In genomic region chr11:29333993-29334780, GRCh38 we compare ENCODE assay signal across 8 cellular contexts.
DNase-seq lines count a peak whose midpoint lies in the region; ATAC-seq and TF ChIP-seq lines count a peak whose summit lies in the region.

No MANE protein-coding gene starts in this region.

- no peak overlapping the region for H3K4me3 ChIP-seq in BJ (ENCODE audit: low read depth, low read length)

- no peaks in the 10 kb centered on the region for H3K9me3 Mint-ChIP-seq in nephron progenitor cell
- H3K9me3 Mint-ChIP-seq in activated T-helper 2 cell treated with anti-CD3 and anti-CD28 coated beads, Interferon-gamma antibody, Interleukin-2, Interleukin-4, amounts not matched to agents 10 μg/mL and 5 μg/mL and 100 μg/mL, durations not matched to agents 14 hours and 24 hours and 36 hours, result no peaks in the 10 kb centered on the region

- CTCF ChIA-PET in BJ (lab: Yijun Ruan, JAX), result interaction anchor here (0.6 to 1.7 kb wide), 13 partner anchors 9 to 1838 kb away, joined by 3 to 10 read pairs (median 3); no protein-coding TSS in a partner anchor

- H3K27me3 ChIP-seq in BJ (ENCODE audit: control insufficient read depth, insufficient read depth, low read length), result no peaks in the 10 kb centered on the region

- H3K4me3 Mint-ChIP-seq in nephron progenitor cell, result no peak overlapping the region
- no peak overlapping the region for H3K4me3 Mint-ChIP-seq in activated T-helper 2 cell treated with anti-CD3 and anti-CD28 coated beads, Interferon-gamma antibody, Interleukin-2, Interleukin-4, amounts not matched to agents 10 μg/mL and 5 μg/mL and 100 μg/mL, durations not matched to agents 14 hours and 24 hours and 36 hours (ENCODE audit: low read depth)

- peaks cover under 1% of the 10 kb centered on the region for H3K4me1 Mint-ChIP-seq in nephron progenitor cell
- no peaks in the 10 kb centered on the region for H3K4me1 Mint-ChIP-seq in activated T-helper 2 cell treated with anti-CD3 and anti-CD28 coated beads, Interferon-gamma antibody, Interleukin-2, Interleukin-4, amounts not matched to agents 10 μg/mL and 5 μg/mL and 100 μg/mL, durations not matched to agents 14 hours and 24 hours and 36 hours (ENCODE audit: low read depth)

- no peaks in the 10 kb centered on the region for H3K36me3 Mint-ChIP-seq in nephron progenitor cell (ENCODE audit: low read depth)
- no peaks in the 10 kb centered on the region for H3K36me3 Mint-ChIP-seq in activated T-helper 2 cell treated with anti-CD3 and anti-CD28 coated beads, Interferon-gamma antibody, Interleukin-2, Interleukin-4, amounts not matched to agents 10 μg/mL and 5 μg/mL and 100 μg/mL, durations not matched to agents 14 hours and 24 hours and 36 hours (ENCODE audit: low read depth)

- intact Hi-C loops in activated T-helper 2 cell treated with anti-CD3 and anti-CD28 coated beads, Interferon-gamma antibody, Interleukin-2, Interleukin-4, amounts not matched to agents 10 μg/mL and 5 μg/mL and 100 μg/mL, durations not matched to agents 14 hours and 24 hours and 36 hours (cut with micrococcal nuclease), result loop anchor here (10.0 kb wide), 1 partner anchor 1639 kb away; no protein-coding TSS in a partner anchor

- DNase-seq in BJ (ENCODE audit: low read depth), result no peak
- DNase-seq in NCI-H2081 treated with DMSO at 0.1 percent for 48 hours (lab: John Stamatoyannopoulos, UW), result peak; percentile 31
- DNase-seq in T47D (ENCODE audit: low read depth in 1 of 2, low spot score in 1 of 2), result peak; percentile 18 to 59
- DNase-seq in nephron progenitor cell, result peak; percentile 9
- DNase-seq in T1000 (lab: John Stamatoyannopoulos, UW), result no peak
- no peak for DNase-seq in activated T-helper 2 cell treated with anti-CD3 and anti-CD28 coated beads, Interferon-gamma antibody, Interleukin-2, Interleukin-4, amounts not matched to agents 10 μg/mL and 5 μg/mL and 100 μg/mL, durations not matched to agents 14 hours and 24 hours and 36 hours (ENCODE audit: low spot score)

- peaks cover 23% of the 10 kb centered on the region for H3K27me3 Mint-ChIP-seq in nephron progenitor cell (ENCODE audit: low read depth, poor library complexity)
- H3K27me3 Mint-ChIP-seq in activated T-helper 2 cell treated with anti-CD3 and anti-CD28 coated beads, Interferon-gamma antibody, Interleukin-2, Interleukin-4, amounts not matched to agents 10 μg/mL and 5 μg/mL and 100 μg/mL, durations not matched to agents 14 hours and 24 hours and 36 hours (ENCODE audit: low read depth), result no peaks in the 10 kb centered on the region

- POLR2A ChIA-PET in BJ (lab: Charles Lee), result interaction anchor here (0.6 kb wide), 1 partner anchor 1226 kb away, joined by 3 read pairs; the partner anchor contains the start of genes KIF18A and METTL15

- in situ Hi-C loops in T47D (cut with HindIII; ENCODE audit: low pct_unique_long_range_greater_than_20kb, low sequenced_read_pairs), result no loop called here

- H3K36me3 ChIP-seq in BJ (ENCODE audit: control insufficient read depth, insufficient read depth, low read length), result no peaks in the 10 kb centered on the region

- H3K27ac Mint-ChIP-seq in nephron progenitor cell, result no peak overlapping the region
- H3K27ac Mint-ChIP-seq in activated T-helper 2 cell treated with anti-CD3 and anti-CD28 coated beads, Interferon-gamma antibody, Interleukin-2, Interleukin-4, amounts not matched to agents 10 μg/mL and 5 μg/mL and 100 μg/mL, durations not matched to agents 14 hours and 24 hours and 36 hours, result no peak overlapping the region

- ATAC-seq in GM18870 (IDR thresholded peaks at IDR 0.05; ENCODE audit: unreplicated experiment) (peak; percentile 94), HG02970 (IDR thresholded peaks at IDR 0.05; ENCODE audit: low FRiP score, unreplicated experiment) (peak; percentile 94)

- TF ChIP-seq CTCF in BJ (IDR thresholded peaks at IDR 0.05; ENCODE audit: insufficient read depth, low read depth, low read length), result peak; percentile 44
- peak; percentile 46 for TF ChIP-seq CTCF in nephron progenitor cell (IDR thresholded peaks at IDR 0.05)

Comparison
In these comparisons a context has a peak if more than half of its experiments do, and no peak if none do; other contexts are left out.
1. DNase-seq: peak in NCI-H2081 treated with DMSO at 0.1 percent for 48 hours (single experiment), T47D (2 of 2) and nephron progenitor cell (single experiment); none in BJ (single experiment), T1000 (single experiment) and activated T-helper 2 cell treated with anti-CD3 and anti-CD28 coated beads, Interferon-gamma antibody, Interleukin-2, Interleukin-4, amounts not matched to agents 10 μg/mL and 5 μg/mL and 100 μg/mL, durations not matched to agents 14 hours and 24 hours and 36 hours (single experiment).